Comparison of ENCODE assay signal across 7 cellular contexts in the genomic region with DNA sequence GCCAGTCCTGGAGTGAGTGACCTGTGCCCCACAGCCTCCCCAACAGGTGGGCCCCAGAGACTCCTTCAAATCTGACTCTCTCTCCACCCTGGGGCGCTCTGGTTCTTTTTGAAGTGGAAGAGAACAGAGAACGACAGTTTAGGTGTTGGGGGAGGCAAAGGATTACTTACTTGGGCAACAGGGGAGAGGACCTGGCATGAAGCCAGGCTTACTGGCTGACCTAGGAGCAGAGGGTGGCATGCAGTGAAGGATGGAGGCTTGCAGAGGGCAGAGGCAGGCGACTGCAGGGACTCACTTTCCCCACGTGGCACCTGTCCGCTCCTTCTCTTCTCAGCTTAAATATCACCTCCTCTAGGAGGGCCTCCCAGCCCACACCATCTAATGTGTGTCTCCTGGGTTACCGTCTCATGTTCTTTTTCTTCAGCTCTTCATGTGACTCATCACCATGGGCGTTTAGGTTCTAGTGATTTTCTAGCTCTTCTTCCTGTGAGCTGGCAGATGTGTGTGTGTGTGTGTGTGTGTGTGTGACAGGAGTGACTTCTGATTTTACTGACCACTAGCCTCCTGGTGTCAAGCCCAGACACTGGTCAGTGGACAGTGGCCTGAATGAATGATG. TPM values are rescaled to one million over a fixed set of nuclear protein-coding genes. Genes with fewer than 3 reads are reported as not detected.
DNase-seq lines count a peak whose midpoint lies in the region; ATAC-seq and TF ChIP-seq lines count a peak whose summit lies in the region.
"Had no signal": no experiment of that assay in that cellular context is flagged by ENCODE, and none has a peak within 500 bp of the region (broad histone marks: within the 10 kb centered on the region; RNA-seq: fewer than 3 reads in every experiment).

No MANE protein-coding gene starts in this region.

- H3K27me3 ChIP-seq in AG04450 (ENCODE audit: control insufficient read depth, insufficient read depth, low read length), result no peaks in the 10 kb centered on the region
- H3K27me3 ChIP-seq in dorsolateral prefrontal cortex, result no peaks in the 10 kb centered on the region
- H3K27me3 ChIP-seq in thyroid gland, result peaks cover 7% of the 10 kb centered on the region
- H3K27me3 ChIP-seq: vagina had no signal

- H3K27ac ChIP-seq in AG04450 (ENCODE audit: low read depth, low read length) (peak overlapping the region; percentile 52), dorsolateral prefrontal cortex (peak overlapping the region in 30 of 59 donors; percentile 4 to 100 (median 50)), thyroid gland (no peak overlapping the region)
- H3K27ac ChIP-seq: vagina had no signal

- CTCF ChIA-PET in AG04450 (lab: Charles Lee), result interaction anchor here (0.6 to 6.6 kb wide), 29 partner anchors 8 to 581 kb away, joined by 3 to 271 read pairs (median 6); partner anchors contain the start of genes KAZALD1, LZTS2, MRPL43 and PDZD7

- peaks cover 7 to 17% of the 10 kb centered on the region in 2 donors for H3K4me1 ChIP-seq in thyroid gland

- intact Hi-C loops in dorsolateral prefrontal cortex (cut with DNase I) (loop anchor here (1.0 to 10.0 kb wide), 3 partner anchors 21 to 450 kb away; partner anchors contain the start of gene KAZALD1 (in 1 of the 2)), left ventricle myocardium superior (cut with micrococcal nuclease) (no loop called here), thyroid gland (cut with DNase I) (no loop called here)

- POLR2A ChIA-PET in AG04450 (lab: Yijun Ruan, JAX), result interaction anchor here (0.9 to 2.2 kb wide), 3 partner anchors 14 to 17 kb away, joined by 3 to 9 read pairs (median 4); partner anchors contain the start of gene LZTS2

- H3K4me3 ChIP-seq in AG04450 (ENCODE audit: low read depth, low read length) (no peak overlapping the region), dorsolateral prefrontal cortex (no peak overlapping the region), thyroid gland (replicated peaks in 1 of 3) (no peak overlapping the region)
- H3K4me3 ChIP-seq: vagina had no signal

- ATAC-seq in left ventricle myocardium superior (no peak), HG02852 (IDR thresholded peaks at IDR 0.05; ENCODE audit: unreplicated experiment) (no peak)

- no peak for TF ChIP-seq CTCF in AG04450 (IDR thresholded peaks at IDR 0.05; ENCODE audit: low read depth, low read length)
- no peak for TF ChIP-seq CTCF in dorsolateral prefrontal cortex (IDR thresholded peaks at IDR 0.05 in 54 of 56, conservative IDR thresholded peaks at IDR 0.05 in 2 of 56; ENCODE audit: low read depth in 1 of 56, partially characterized antibody in 56 of 56)
- no peak for TF ChIP-seq CTCF in thyroid gland (IDR thresholded peaks at IDR 0.05)

- peak; percentile 83 for DNase-seq in AG04450 (ENCODE audit: low read depth, low spot score)
- DNase-seq in HT-29 (ENCODE audit: low spot score), result peak; percentile 14
- DNase-seq in dorsolateral prefrontal cortex, result peak in 1 of 10 donors; percentile 26
- no peak for DNase-seq in left ventricle myocardium superior
- no peak for DNase-seq in thyroid gland

- H3K36me3 ChIP-seq in thyroid gland, result no peaks in the 10 kb centered on the region
- H3K36me3 ChIP-seq: vagina had no signal

- no peak for TF ChIP-seq POLR2A in thyroid gland (IDR thresholded peaks at IDR 0.05)

- H3K9me3 ChIP-seq in AG04450 (ENCODE audit: control insufficient read depth, insufficient read depth, low read length), result no peaks in the 10 kb centered on the region
- no peaks in the 10 kb centered on the region for H3K9me3 ChIP-seq in thyroid gland
- H3K9me3 ChIP-seq: vagina had no signal

- 46 to 63% methylated on average over 6 to 7 of the region's 7 CpGs for WGBS in thyroid gland, 2 donors

RNA-seq across cellular contexts. Expression of gene LZTS2, which starts 15.5 kb away (rescaled TPM):
- polyA plus RNA-seq in AG04450 (2011; rRNA removed), result 33.3 and 54.3 TPM in 2 replicates
- 37.5 and 58.6 TPM in 2 replicates for polyA minus RNA-seq in AG04450 (2011; rRNA and poly(A)+ RNA removed)
- total RNA-seq in HT-29 (2014; rRNA removed; shearing (Covaris generic)), result 154 and 172 TPM in 2 replicates
- 100 to 1,000 TPM in 1 of 120 experiments, 10 to 100 TPM in 119; 37.0 to 129 (median 54.7) TPM for total RNA-seq in dorsolateral prefrontal cortex
- 44.9 TPM for total RNA-seq in left ventricle myocardium superior
- total RNA-seq in thyroid gland, result 100 to 1,000 TPM in 1 of 4 donors, 10 to 100 TPM in 3; 75.4 to 107 (median 88.1) TPM

RNA-seq across cellular contexts. Expression of gene PDZD7, which starts 15.9 kb away (rescaled TPM):
- polyA plus RNA-seq in AG04450 (2011; rRNA removed), result 0.27 and 0.60 TPM in 2 replicates
- polyA minus RNA-seq in AG04450 (2011; rRNA and poly(A)+ RNA removed), result 0.26 and 0.37 TPM in 2 replicates
- total RNA-seq in HT-29 (2014; rRNA removed; shearing (Covaris generic)), result 6.3 and 7.4 TPM in 2 replicates
- total RNA-seq in dorsolateral prefrontal cortex (10 to 100 TPM; 11.3 to 42.8 (median 23.8) TPM), left ventricle myocardium superior (0.17 TPM), thyroid gland (1 to 10 TPM in 1 of 4 donors, under 1 TPM in 3; 0.24 to 1.1 (median 0.69) TPM)

RNA-seq across cellular contexts. Expression of gene SFXN3, which starts 16.0 kb away (rescaled TPM):
- polyA plus RNA-seq in AG04450 (2011; rRNA removed), result 77.8 and 87.0 TPM in 2 replicates
- 106 and 126 TPM in 2 replicates for polyA minus RNA-seq in AG04450 (2011; rRNA and poly(A)+ RNA removed)
- 90.8 and 101 TPM in 2 replicates for total RNA-seq in HT-29 (2014; rRNA removed; shearing (Covaris generic))
- total RNA-seq in dorsolateral prefrontal cortex (100 to 1,000 TPM in 7 of 120 experiments, 10 to 100 TPM in 113; 53.8 to 127 (median 83.8) TPM), left ventricle myocardium superior (11.0 TPM), thyroid gland (10 to 100 TPM; 35.8 to 56.8 (median 43.3) TPM)

RNA-seq across cellular contexts. Expression of gene TWNK, which starts 27.7 kb away (rescaled TPM):
- polyA plus RNA-seq in AG04450 (2011; rRNA removed), result 4.3 and 6.9 TPM in 2 replicates
- 5.5 and 7.8 TPM in 2 replicates for polyA minus RNA-seq in AG04450 (2011; rRNA and poly(A)+ RNA removed)
- 15.9 and 18.8 TPM in 2 replicates for total RNA-seq in HT-29 (2014; rRNA removed; shearing (Covaris generic))
- total RNA-seq in dorsolateral prefrontal cortex (10 to 100 TPM in 1 of 120 experiments, 1 to 10 TPM in 119; 3.4 to 10.0 (median 5.4) TPM), left ventricle myocardium superior (8.0 TPM), thyroid gland (1 to 10 TPM; 5.5 to 7.7 (median 6.8) TPM)

RNA-seq across cellular contexts. Expression of gene MRPL43, which starts 27.8 kb away (rescaled TPM):
- 72.3 and 88.0 TPM in 2 replicates for polyA plus RNA-seq in AG04450 (2011; rRNA removed)
- polyA minus RNA-seq in AG04450 (2011; rRNA and poly(A)+ RNA removed), result 14.0 and 20.0 TPM in 2 replicates
- 141 and 174 TPM in 2 replicates for total RNA-seq in HT-29 (2014; rRNA removed; shearing (Covaris generic))
- total RNA-seq in dorsolateral prefrontal cortex, result 10 to 100 TPM; 42.1 to 81.4 (median 59.6) TPM
- 55.9 TPM for total RNA-seq in left ventricle myocardium superior
- 100 to 1,000 TPM in 3 of 4 donors, 10 to 100 TPM in 1; 86.1 to 178 (median 145) TPM for total RNA-seq in thyroid gland

Comparison
In these comparisons a context has a peak if more than half of its experiments do, and no peak if none do; other contexts are left out.
1. DNase-seq: peak in AG04450 (single experiment) and HT-29 (single experiment); none in left ventricle myocardium superior (single experiment) and thyroid gland (0 of 2).
2. H3K27ac ChIP-seq: peak in AG04450 (single experiment) and dorsolateral prefrontal cortex (30 of 59); none in thyroid gland (0 of 3).
3. intact Hi-C loops: an anchor here in dorsolateral prefrontal cortex (1.0 to 10.0 kb wide); none called in left ventricle myocardium superior and thyroid gland.